In genomic region chr4:55758081-55758480, GRCh38 we compare ENCODE assay signal across 1 cellular context.
TF ChIP-seq lines count a peak whose summit lies in the region.

No MANE protein-coding gene starts in this region.

TF ChIP-seq in HCT116, 20 proteins besides CTCF, POLR2A, EP300 and RAD21 (continued from another document):
- TF ChIP-seq REST (IDR thresholded peaks at IDR 0.05; ENCODE audit: low read depth) (no peak), POLR2AphosphoS5 (IDR thresholded peaks at IDR 0.05; ENCODE audit: low read depth, low read length) (no peak), YY1 (IDR thresholded peaks at IDR 0.05; ENCODE audit: extremely low read depth, insufficient replicate concordance, low read depth, low read length) (no peak), CBX3 (IDR thresholded peaks at IDR 0.05; ENCODE audit: low read depth) (no peak), SRF (IDR thresholded peaks at IDR 0.05; ENCODE audit: low read depth) (no peak), ELF1 (IDR thresholded peaks at IDR 0.05; ENCODE audit: borderline replicate concordance, low read depth) (no peak), ZFX (IDR thresholded peaks at IDR 0.05) (no peak)
- TF ChIP-seq, protein P1, sequence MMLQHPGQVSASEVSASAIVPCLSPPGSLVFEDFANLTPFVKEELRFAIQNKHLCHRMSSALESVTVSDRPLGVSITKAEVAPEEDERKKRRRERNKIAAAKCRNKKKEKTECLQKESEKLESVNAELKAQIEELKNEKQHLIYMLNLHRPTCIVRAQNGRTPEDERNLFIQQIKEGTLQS (IDR thresholded peaks at IDR 0.05): no peak
